35 cellular contexts compared by ENCODE assay signal in the genomic region with DNA sequence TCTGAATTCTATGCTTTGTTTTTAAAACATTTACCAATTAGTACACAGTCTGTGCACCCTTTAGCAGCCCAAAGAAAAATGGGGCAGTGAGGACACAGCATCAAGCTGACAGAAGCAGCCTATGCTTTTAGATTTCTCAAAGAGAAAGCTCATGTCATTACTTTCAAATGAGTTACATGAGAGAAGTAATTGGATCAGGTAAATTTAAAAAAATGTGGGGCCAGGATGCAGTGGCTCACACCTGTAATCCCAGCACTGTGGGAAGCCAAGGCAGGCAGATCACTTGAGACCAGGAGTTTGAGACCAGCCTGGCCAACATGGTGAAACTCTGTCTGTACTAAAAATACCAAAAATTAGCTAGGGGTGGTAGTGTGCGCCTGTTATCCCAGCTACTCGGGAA. TPM values are rescaled to one million over a fixed set of nuclear protein-coding genes. Genes with fewer than 3 reads are reported as not detected.
"Had no signal": no experiment of that assay in that cellular context is flagged by ENCODE, and none has a peak within 500 bp of the region (broad histone marks: within the 10 kb centered on the region; RNA-seq: fewer than 3 reads in every experiment).

No MANE protein-coding gene starts in this region.

- H3K27me3 Mint-ChIP-seq: activated naive CD8-positive, alpha-beta T cell had no signal

- FAIRE-seq: RCC 7860 had no signal

- H3K27ac Mint-ChIP-seq: activated naive CD4-positive, alpha-beta T cell treated with anti-CD3 and anti-CD28 coated beads for 36 hours; activated naive CD8-positive, alpha-beta T cell; activated naive CD8-positive, alpha-beta T cell treated with anti-CD3 and anti-CD28 coated beads, Interleukin-2, amount 50 U/mL, for 24 hours; activated T-helper 1 cell treated with anti-CD3 and anti-CD28 coated beads, Interleukin-12 subunit alpha, Interleukin-12 subunit beta, Interleukin-2, Interleukin-4 antibody, amounts not matched to agents 30 ng/mL and 10 ng/mL and 1 ng/mL, durations not matched to agents 14 hours and 24 hours and 36 hours; IgD-negative memory B cell had no signal

- H3K27me3 ChIP-seq: brain microvascular endothelial cell had no signal

- DNase-seq: activated CD4-positive, alpha-beta T cell treated with anti-CD3 and anti-CD28 coated beads for 1 hour; activated CD4-positive, alpha-beta T cell treated with anti-CD3 and anti-CD28 coated beads for 48 hours; activated CD4-positive, CD25-positive, alpha-beta regulatory T cell; activated CD8-positive, alpha-beta memory T cell treated with anti-CD3 and anti-CD28 coated beads, Interleukin-2, amount 50 U/mL, for 4 hours; activated gamma-delta T cell treated with Interleukin-2 at 50 U/mL for 16 hours; activated naive CD4-positive, alpha-beta T cell treated with anti-CD3 and anti-CD28 coated beads for 36 hours; activated naive CD8-positive, alpha-beta T cell treated with anti-CD3 and anti-CD28 coated beads, Interleukin-2, amount 50 U/mL, for 24 hours; activated T-cell treated with anti-CD3 and anti-CD28 coated beads for 4 hours; activated T-cell treated with anti-CD3 and anti-CD28 coated beads, Interleukin-2, amount 50 U/mL, for 4 hours; anterior cingulate cortex; brain microvascular endothelial cell; Karpas-422; KBM-7; NCI-H1105; NCI-H1417 treated with DMSO at 0.1 percent for 48 hours; NCI-H1930; NCI-H345; NCI-H524 treated with DMSO at 0.1 percent for 48 hours; NCI-H748 treated with DMSO at 0.1 percent for 48 hours; NK-92 treated with Interleukin-12 subunit alpha and Interleukin-12 subunit beta, amount 100 ng/mL, for 24 hours; PC-3; Right ventricle myocardium superior; SW 1271; T-helper 1 cell; T-helper 2 cell; T-helper 9 cell had no signal

- ATAC-seq: activated naive CD8-positive, alpha-beta T cell treated with anti-CD3 and anti-CD28 coated beads, Interleukin-2, amount 50 U/mL, for 24 hours; activated T-cell treated with anti-CD3 and anti-CD28 coated beads, Interleukin-2, amount 50 U/mL, for 4 hours; PC-3 had no signal

- H3K36me3 Mint-ChIP-seq: activated naive CD8-positive, alpha-beta T cell; IgD-negative memory B cell had no signal

- H3K4me1 Mint-ChIP-seq: activated naive CD8-positive, alpha-beta T cell treated with anti-CD3 and anti-CD28 coated beads, Interleukin-2, amount 50 U/mL, for 24 hours; central memory CD8-positive, alpha-beta T cell; IgD-negative memory B cell had no signal

- H3K27ac ChIP-seq: brain microvascular endothelial cell, RWPE1, VCaP had no signal

- H3K9me3 Mint-ChIP-seq: activated naive CD4-positive, alpha-beta T cell treated with anti-CD3 and anti-CD28 coated beads for 36 hours; activated naive CD8-positive, alpha-beta T cell treated with anti-CD3 and anti-CD28 coated beads, Interleukin-2, amount 50 U/mL, for 24 hours; activated T-cell treated with anti-CD3 and anti-CD28 coated beads, Interleukin-2, amount 50 U/mL, for 4 hours; activated T-helper 1 cell treated with anti-CD3 and anti-CD28 coated beads, Interleukin-12 subunit alpha, Interleukin-12 subunit beta, Interleukin-2, Interleukin-4 antibody, amounts not matched to agents 30 ng/mL and 10 ng/mL and 1 ng/mL, durations not matched to agents 14 hours and 24 hours and 36 hours; central memory CD8-positive, alpha-beta T cell; IgD-negative memory B cell had no signal

- H3K4me3 Mint-ChIP-seq: activated naive CD4-positive, alpha-beta T cell treated with anti-CD3 and anti-CD28 coated beads for 36 hours; activated naive CD8-positive, alpha-beta T cell; activated naive CD8-positive, alpha-beta T cell treated with anti-CD3 and anti-CD28 coated beads, Interleukin-2, amount 50 U/mL, for 24 hours; activated T-cell treated with anti-CD3 and anti-CD28 coated beads, Interleukin-2, amount 50 U/mL, for 4 hours; activated T-helper 1 cell treated with anti-CD3 and anti-CD28 coated beads, Interleukin-12 subunit alpha, Interleukin-12 subunit beta, Interleukin-2, Interleukin-4 antibody, amounts not matched to agents 30 ng/mL and 10 ng/mL and 1 ng/mL, durations not matched to agents 14 hours and 24 hours and 36 hours; central memory CD8-positive, alpha-beta T cell; IgD-negative memory B cell had no signal

- H3K36me3 ChIP-seq: brain microvascular endothelial cell had no signal

RNA-seq across cellular contexts. Expression of gene APOL5, which starts 57.7 kb away (rescaled TPM):
- total RNA-seq: activated naive CD4-positive, alpha-beta T cell treated with anti-CD3 and anti-CD28 coated beads for 36 hours; activated T-cell treated with anti-CD3 and anti-CD28 coated beads, Interleukin-2, amount 50 U/mL, for 4 hours; activated T-helper 1 cell treated with anti-CD3 and anti-CD28 coated beads, Interleukin-12 subunit alpha, Interleukin-12 subunit beta, Interleukin-2, Interleukin-4 antibody, amounts not matched to agents 30 ng/mL and 10 ng/mL and 1 ng/mL, durations not matched to agents 14 hours and 24 hours and 36 hours; MCF 10A; NCI-H460; PC-3; Right ventricle myocardium superior had no signal
- polyA plus RNA-seq: IgD-negative memory B cell had no signal
